ENCODE assay signal across 25 cellular contexts in the genomic region with DNA sequence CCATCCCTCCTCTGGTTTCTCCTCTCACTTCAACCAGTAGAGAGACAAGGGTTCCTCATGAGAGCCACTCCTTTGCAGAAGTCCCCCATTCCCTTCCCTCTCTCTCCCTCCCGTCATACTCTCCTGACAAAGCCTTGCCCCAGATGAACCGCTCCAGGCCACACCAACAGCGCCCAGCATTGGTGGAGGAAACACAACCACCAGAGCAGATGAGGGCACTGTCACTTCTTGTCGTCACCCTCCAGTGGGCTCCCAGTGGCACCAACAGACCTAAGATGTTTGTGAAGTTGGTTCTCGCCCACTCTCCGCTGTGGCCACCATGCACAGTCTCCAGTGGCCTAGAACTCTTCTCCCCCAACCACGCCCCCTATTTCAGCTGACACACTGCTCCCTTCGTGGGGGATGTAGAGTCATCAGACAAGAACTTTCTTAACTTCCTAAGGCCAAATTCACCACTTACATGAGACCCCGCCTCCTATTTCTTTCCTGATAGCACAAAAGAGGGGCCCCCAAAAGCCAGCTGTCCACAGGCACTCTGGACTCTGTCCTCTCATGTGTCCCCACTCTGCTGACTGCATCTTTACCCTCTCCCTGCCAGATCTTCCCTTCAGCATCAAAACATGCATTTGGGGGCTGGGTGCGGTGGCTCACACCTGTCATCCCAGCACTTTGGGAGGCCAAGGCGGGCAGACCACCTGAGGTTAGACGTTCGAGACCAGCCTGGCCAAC. TPM values are rescaled to one million over a fixed set of nuclear protein-coding genes. Genes with fewer than 3 reads are reported as not detected.
DNase-seq lines count a peak whose midpoint lies in the region; ATAC-seq, FAIRE-seq and TF ChIP-seq lines count a peak whose summit lies in the region.
"Had no signal": no experiment of that assay in that cellular context is flagged by ENCODE, and none has a peak within 500 bp of the region (broad histone marks: within the 10 kb centered on the region; RNA-seq: fewer than 3 reads in every experiment).

No MANE protein-coding gene starts in this region.

- TF ChIP-seq RAD21 in A549 (conservative IDR thresholded peaks at IDR 0.05 in 1 of 2, IDR thresholded peaks at IDR 0.05 in 1 of 2) = no peak

- intact Hi-C loops in body of pancreas (cut with DNase I) = loop anchor here (5.0 kb wide), 2 partner anchors 94 to 219 kb away; no protein-coding TSS in a partner anchor

- H3K4me3 ChIP-seq in A549 (no peak overlapping the region), H7 (ENCODE audit: insufficient read depth, low read depth, low read length) (no peak overlapping the region), body of pancreas (no peak overlapping the region), neural progenitor cell (no peak overlapping the region)
- H3K4me3 ChIP-seq: adrenal gland had no signal

- H3K9me3 Mint-ChIP-seq in neural progenitor cell = no peaks in the 10 kb centered on the region
- H3K9me3 Mint-ChIP-seq: natural killer cell had no signal

- no peaks in the 10 kb centered on the region for H4K20me1 ChIP-seq in neural progenitor cell (ENCODE audit: low read depth)

- H3K27me3 Mint-ChIP-seq in neural progenitor cell (ENCODE audit: insufficient read depth, low read depth) = peaks cover 22% of the 10 kb centered on the region

- H3K4me2 ChIP-seq in A549 = peak overlapping the region; percentile 92
- no peak overlapping the region for H3K4me2 ChIP-seq in neural progenitor cell

- no peaks in the 10 kb centered on the region for H3K79me2 ChIP-seq in neural progenitor cell (ENCODE audit: low read depth)

- H3K9ac ChIP-seq in neural progenitor cell = no peak overlapping the region

- ATAC-seq in A549 (no peak), body of pancreas (no peak), omental fat pad (ENCODE audit: low FRiP score) (no peak)
- no peak for ATAC-seq in activated CD4-positive, CD25-positive, alpha-beta regulatory T cell treated with anti-CD3 and anti-CD28 coated beads, Interleukin-2, amount 50 U/mL, for 24 hours
- ATAC-seq: activated CD8-positive, alpha-beta memory T cell treated with anti-CD3 and anti-CD28 coated beads, Interleukin-2, amount 10 ng/mL, durations not matched to agents 7 days and 5 days; natural killer cell had no signal

- POLR2A ChIA-PET in A549 (lab: Yijun Ruan, JAX) = no interaction called here

- FAIRE-seq in A549 (lab: Jason Lieb, UNC) = no peak

- TF ChIP-seq POLR2A in A549 (IDR thresholded peaks at IDR 0.05; ENCODE audit: low read length) (no peak), body of pancreas (IDR thresholded peaks at IDR 0.05) (no peak)

- H3K27ac Mint-ChIP-seq in neural progenitor cell = no peak overlapping the region
- H3K27ac Mint-ChIP-seq: activated CD8-positive, alpha-beta memory T cell treated with anti-CD3 and anti-CD28 coated beads, Interleukin-2, amount 10 ng/mL, durations not matched to agents 7 days and 5 days; natural killer cell had no signal

- H2AFZ ChIP-seq in neural progenitor cell (replicated peaks) = no peak overlapping the region

- H3K27me3 ChIP-seq in H7 (ENCODE audit: control insufficient read depth, insufficient read depth, low read length) = no peaks in the 10 kb centered on the region
- no peaks in the 10 kb centered on the region for H3K27me3 ChIP-seq in body of pancreas
- H3K27me3 ChIP-seq in neural progenitor cell = peaks cover 29% of the 10 kb centered on the region
- H3K27me3 ChIP-seq: adrenal gland had no signal

- no peak for TF ChIP-seq CTCF in A549 (IDR thresholded peaks at IDR 0.05)
- no peak for TF ChIP-seq CTCF in body of pancreas (IDR thresholded peaks at IDR 0.05)
- no peak for TF ChIP-seq CTCF in neural progenitor cell (IDR thresholded peaks at IDR 0.05)
- no peak for TF ChIP-seq CTCF in omental fat pad (IDR thresholded peaks at IDR 0.05)

- H3K9me3 ChIP-seq in A549 = no peaks in the 10 kb centered on the region
- H3K9me3 ChIP-seq in body of pancreas = no peaks in the 10 kb centered on the region
- no peaks in the 10 kb centered on the region for H3K9me3 ChIP-seq in neural progenitor cell (ENCODE audit: low read depth)
- H3K9me3 ChIP-seq: adrenal gland had no signal

- no peaks in the 10 kb centered on the region for H3K36me3 Mint-ChIP-seq in neural progenitor cell
- H3K36me3 Mint-ChIP-seq: activated CD8-positive, alpha-beta memory T cell treated with anti-CD3 and anti-CD28 coated beads, Interleukin-2, amount 10 ng/mL, durations not matched to agents 7 days and 5 days; natural killer cell had no signal

- peaks cover 15% of the 10 kb centered on the region for H3F3A ChIP-seq in neural progenitor cell (ENCODE audit: low read depth)

- peaks cover 44% of the 10 kb centered on the region for H3K4me1 ChIP-seq in A549
- H3K4me1 ChIP-seq in body of pancreas = peaks cover 40% of the 10 kb centered on the region
- H3K4me1 ChIP-seq in neural progenitor cell = peaks cover 6% of the 10 kb centered on the region

- DNase-seq in A549 (ENCODE audit: low read depth in 1 of 2, low spot score in 1 of 2) = no peak
- peak; percentile 9 for DNase-seq in H7
- no peak for DNase-seq in body of pancreas
- DNase-seq in neural progenitor cell (ENCODE audit: low spot score) = no peak
- DNase-seq in NCI-H446 treated with DMSO at 0.1 percent for 48 hours (lab: John Stamatoyannopoulos, UW) = no peak
- no peak for DNase-seq in omental fat pad (ENCODE audit: low spot score)
- no peak for DNase-seq in dermis blood vessel endothelial cell
- DNase-seq: activated CD8-positive, alpha-beta memory T cell treated with anti-CD3 and anti-CD28 coated beads, Interleukin-2, amount 10 ng/mL, durations not matched to agents 7 days and 5 days; activated effector memory CD4-positive, alpha-beta T cell treated with Interleukin-2 at 50 U/mL for 16 hours; adrenal gland; caudate nucleus; effector memory CD4-positive, alpha-beta T cell; islet precursor cell; natural killer cell; NCI-H1436 treated with DMSO at 0.1 percent for 48 hours; NCI-H2171 treated with DMSO at 0.1 percent for 48 hours; NCI-H748 treated with DMSO at 0.1 percent for 48 hours; OCI-M1; T1000 had no signal

- TF ChIP-seq EP300 in A549 (IDR thresholded peaks at IDR 0.05) = no peak

- H3K4me1 Mint-ChIP-seq in neural progenitor cell = peaks cover 43% of the 10 kb centered on the region
- H3K4me1 Mint-ChIP-seq: natural killer cell had no signal

- H3K36me3 ChIP-seq in H7 (replicated peaks; ENCODE audit: control insufficient read depth, insufficient read depth, low read length) (no peaks in the 10 kb centered on the region), body of pancreas (replicated peaks in 1 of 2; ENCODE audit: insufficient read depth in 1 of 2, low read depth in 2 of 2) (no peaks in the 10 kb centered on the region), neural progenitor cell (no peaks in the 10 kb centered on the region)
- H3K36me3 ChIP-seq: adrenal gland had no signal

- CTCF ChIA-PET in A549 (lab: Yijun Ruan, JAX) = interaction anchor here (0.9 to 8.2 kb wide), 4 partner anchors 47 to 292 kb away, joined by 3 to 223 read pairs (median 30); a partner anchor contains a TSS

- 93% methylated on average over 13 of the region's 13 CpGs for WGBS in A549 (ENCODE audit: missing lambda C conversion rate)
- WGBS in body of pancreas, 2 donors = 91% methylated on average over 11 to 13 of the region's 13 CpGs

- peak overlapping the region; percentile 63 for H3K4me3 Mint-ChIP-seq in neural progenitor cell
- H3K4me3 Mint-ChIP-seq: activated CD8-positive, alpha-beta memory T cell treated with anti-CD3 and anti-CD28 coated beads, Interleukin-2, amount 10 ng/mL, durations not matched to agents 7 days and 5 days had no signal

- H3K27ac ChIP-seq in A549 (peak overlapping the region; percentile 97), body of pancreas (peak overlapping the region in 3 of 4 donors; percentile 97 to 99 (median 99)), neural progenitor cell (no peak overlapping the region)

TF ChIP-seq in A549, 52 proteins besides CTCF, POLR2A, EP300 and RAD21 (continues in another document):
- TF ChIP-seq CHD4 (IDR thresholded peaks at IDR 0.05; ENCODE audit: borderline replicate concordance) (no peak), POLR2AphosphoS2 (conservative IDR thresholded peaks at IDR 0.05; ENCODE audit: low read length) (no peak), KDM1A (IDR thresholded peaks at IDR 0.05; ENCODE audit: low read depth) (no peak), RCOR1 (IDR thresholded peaks at IDR 0.05; ENCODE audit: low read depth, low read length) (no peak), NPAS2 (CRISPR knock-in tag; IDR thresholded peaks at IDR 0.05; ENCODE audit: borderline replicate concordance) (no peak), EHF (CRISPR knock-in tag; IDR thresholded peaks at IDR 0.05) (no peak), FOSB (CRISPR knock-in tag; IDR thresholded peaks at IDR 0.05) (no peak)
- TF ChIP-seq, protein P1, sequence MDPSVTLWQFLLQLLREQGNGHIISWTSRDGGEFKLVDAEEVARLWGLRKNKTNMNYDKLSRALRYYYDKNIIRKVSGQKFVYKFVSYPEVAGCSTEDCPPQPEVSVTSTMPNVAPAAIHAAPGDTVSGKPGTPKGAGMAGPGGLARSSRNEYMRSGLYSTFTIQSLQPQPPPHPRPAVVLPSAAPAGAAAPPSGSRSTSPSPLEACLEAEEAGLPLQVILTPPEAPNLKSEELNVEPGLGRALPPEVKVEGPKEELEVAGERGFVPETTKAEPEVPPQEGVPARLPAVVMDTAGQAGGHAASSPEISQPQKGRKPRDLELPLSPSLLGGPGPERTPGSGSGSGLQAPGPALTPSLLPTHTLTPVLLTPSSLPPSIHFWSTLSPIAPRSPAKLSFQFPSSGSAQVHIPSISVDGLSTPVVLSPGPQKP (IDR thresholded peaks at IDR 0.05; ENCODE audit: low read depth, low read length) = no peak
- TF ChIP-seq, protein P2, sequence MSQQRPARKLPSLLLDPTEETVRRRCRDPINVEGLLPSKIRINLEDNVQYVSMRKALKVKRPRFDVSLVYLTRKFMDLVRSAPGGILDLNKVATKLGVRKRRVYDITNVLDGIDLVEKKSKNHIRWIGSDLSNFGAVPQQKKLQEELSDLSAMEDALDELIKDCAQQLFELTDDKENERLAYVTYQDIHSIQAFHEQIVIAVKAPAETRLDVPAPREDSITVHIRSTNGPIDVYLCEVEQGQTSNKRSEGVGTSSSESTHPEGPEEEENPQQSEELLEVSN (IDR thresholded peaks at IDR 0.05; ENCODE audit: borderline replicate concordance, low read depth) = no peak

RNA-seq across cellular contexts. Expression of a gene that starts 29.2 kb away (rescaled TPM):
- polyA plus RNA-seq in A549 (2011; rRNA removed) = 0.25 and 0.31 TPM in 2 replicates
- polyA plus RNA-seq in A549 (2012; cell fraction: cytosol; rRNA removed) = 0.26 and 0.70 TPM in 2 replicates
- 0.26 and 0.33 TPM in 2 replicates for polyA plus RNA-seq in A549 (2012; cell fraction: nucleus; rRNA removed)
- 0.15 to 0.29 TPM (median 0.16 TPM) in 3 replicates for polyA plus RNA-seq in A549 (2017; fragmentation: RNase III; extraction: RNeasy Plus Mini Kit Qiagen cat#74134 plus additional on column Dnase treatment)
- 0.41 and 0.88 TPM in 2 replicates for polyA minus RNA-seq in A549 (2011; rRNA and poly(A)+ RNA removed)
- 36.5 and 43.6 TPM in 2 replicates for total RNA-seq in H7 (2014; rRNA removed; shearing (Covaris generic))
- total RNA-seq in body of pancreas = 10 to 100 TPM in 1 of 2 donors, 1 to 10 TPM in 1; 7.0 to 16.2 TPM
- 0.86 and 1.7 TPM in 2 replicates for total RNA-seq in neural progenitor cell (ENCODE audit: low replicate concordance)
- 10 to 100 TPM; 10.1 to 77.1 (median 13.8) TPM for total RNA-seq in omental fat pad
- 0.09 TPM in 1 of 2 replicates, not detected in the other for total RNA-seq in dermis blood vessel endothelial cell
- total RNA-seq: A673; activated CD8-positive, alpha-beta memory T cell treated with anti-CD3 and anti-CD28 coated beads, Interleukin-2, amount 10 ng/mL, durations not matched to agents 7 days and 5 days; lung microvascular endothelial cell; natural killer cell; pulmonary artery endothelial cell; SK-MEL-5; temporal lobe had no signal
